In genomic region chr5:101866473-101866872, GRCh38 we compare ENCODE assay signal across 40 cellular contexts.
"Had no signal": no experiment of that assay in that cellular context is flagged by ENCODE, and none has a peak within 500 bp of the region (broad histone marks: within the 10 kb centered on the region; RNA-seq: fewer than 3 reads in every experiment).

No MANE protein-coding gene starts in this region.

- H3K4me3 ChIP-seq: adrenal gland, ascending aorta, body of pancreas, breast epithelium, cardiac muscle cell had no signal

- H3K9me3 Mint-ChIP-seq: activated naive CD4-positive, alpha-beta T cell treated with anti-CD3 and anti-CD28 coated beads, Interleukin-2, amount 10 ng/mL, durations not matched to agents 7 days and 5 days; activated naive CD4-positive, alpha-beta T cell treated with anti-CD3 and anti-CD28 coated beads, Interleukin-2, amount 50 U/mL, for 24 hours; activated naive CD8-positive, alpha-beta T cell treated with anti-CD3 and anti-CD28 coated beads, Interleukin-2, amount 50 U/mL, for 24 hours; activated T-cell treated with anti-CD3 and anti-CD28 coated beads, Interleukin-2, amount 50 U/mL, for 4 hours; activated T-helper 1 cell treated with anti-CD3 and anti-CD28 coated beads, Interleukin-12 subunit alpha, Interleukin-12 subunit beta, Interleukin-2, Interleukin-4 antibody, amounts not matched to agents 30 ng/mL and 10 ng/mL and 1 ng/mL, durations not matched to agents 14 hours and 24 hours and 36 hours; activated T-helper 2 cell treated with anti-CD3 and anti-CD28 coated beads, Interferon-gamma antibody, Interleukin-2, Interleukin-4, amounts not matched to agents 10 μg/mL and 5 μg/mL and 100 μg/mL, durations not matched to agents 14 hours and 24 hours and 36 hours had no signal

- H3K36me3 ChIP-seq: adrenal gland, ascending aorta, brain microvascular endothelial cell, breast epithelium, cardiac muscle cell had no signal

- H3K27ac Mint-ChIP-seq: activated naive CD4-positive, alpha-beta T cell treated with anti-CD3 and anti-CD28 coated beads for 36 hours; activated naive CD4-positive, alpha-beta T cell treated with anti-CD3 and anti-CD28 coated beads, Interleukin-2, amount 10 ng/mL, durations not matched to agents 7 days and 5 days; activated naive CD4-positive, alpha-beta T cell treated with anti-CD3 and anti-CD28 coated beads, Interleukin-2, amount 50 U/mL, for 24 hours; activated naive CD4-positive, alpha-beta T cell treated with anti-CD3 and anti-CD28 coated beads, Interleukin-2, amount 50 U/mL, for 72 hours; activated naive CD8-positive, alpha-beta T cell; activated naive CD8-positive, alpha-beta T cell treated with anti-CD3 and anti-CD28 coated beads for 36 hours; activated naive CD8-positive, alpha-beta T cell treated with anti-CD3 and anti-CD28 coated beads, Interleukin-2, amount 10 ng/mL, durations not matched to agents 7 days and 5 days; activated naive CD8-positive, alpha-beta T cell treated with anti-CD3 and anti-CD28 coated beads, Interleukin-2, amount 50 U/mL, for 24 hours; activated T-cell treated with anti-CD3 and anti-CD28 coated beads, Interleukin-2, amount 50 U/mL, for 24 hours; activated T-cell treated with anti-CD3 and anti-CD28 coated beads, Interleukin-2, amount 50 U/mL, for 72 hours; activated T-helper 1 cell treated with anti-CD3 and anti-CD28 coated beads, Interleukin-12 subunit alpha, Interleukin-12 subunit beta, Interleukin-2, Interleukin-4 antibody, amounts not matched to agents 30 ng/mL and 10 ng/mL and 1 ng/mL, durations not matched to agents 14 hours and 24 hours and 36 hours; activated T-helper 17 cell treated with anti-CD3 and anti-CD28 coated beads, Interleukin-2, amount 50 U/mL, for 72 hours; activated T-helper 2 cell treated with anti-CD3 and anti-CD28 coated beads, Interferon-gamma antibody, Interleukin-2, Interleukin-4, amounts not matched to agents 10 μg/mL and 5 μg/mL and 100 μg/mL, durations not matched to agents 14 hours and 24 hours and 36 hours; brain had no signal

- H3K4me1 Mint-ChIP-seq: activated naive CD4-positive, alpha-beta T cell treated with anti-CD3 and anti-CD28 coated beads, Interleukin-2, amount 10 ng/mL, durations not matched to agents 7 days and 5 days; activated naive CD4-positive, alpha-beta T cell treated with anti-CD3 and anti-CD28 coated beads, Interleukin-2, amount 50 U/mL, for 24 hours; activated naive CD8-positive, alpha-beta T cell treated with anti-CD3 and anti-CD28 coated beads for 36 hours; activated naive CD8-positive, alpha-beta T cell treated with anti-CD3 and anti-CD28 coated beads, Interleukin-2, amount 10 ng/mL, durations not matched to agents 7 days and 5 days; activated naive CD8-positive, alpha-beta T cell treated with anti-CD3 and anti-CD28 coated beads, Interleukin-2, amount 50 U/mL, for 24 hours; activated T-helper 17 cell treated with anti-CD3 and anti-CD28 coated beads, Interleukin-2, amount 50 U/mL, for 72 hours; brain; central memory CD8-positive, alpha-beta T cell had no signal

- H3K4me3 Mint-ChIP-seq: activated naive CD4-positive, alpha-beta T cell treated with anti-CD3 and anti-CD28 coated beads for 36 hours; activated naive CD4-positive, alpha-beta T cell treated with anti-CD3 and anti-CD28 coated beads, Interleukin-2, amount 10 ng/mL, durations not matched to agents 7 days and 5 days; activated naive CD4-positive, alpha-beta T cell treated with anti-CD3 and anti-CD28 coated beads, Interleukin-2, amount 50 U/mL, for 24 hours; activated naive CD8-positive, alpha-beta T cell; activated naive CD8-positive, alpha-beta T cell treated with anti-CD3 and anti-CD28 coated beads for 36 hours; activated naive CD8-positive, alpha-beta T cell treated with anti-CD3 and anti-CD28 coated beads, Interleukin-2, amount 10 ng/mL, durations not matched to agents 7 days and 5 days; activated naive CD8-positive, alpha-beta T cell treated with anti-CD3 and anti-CD28 coated beads, Interleukin-2, amount 50 U/mL, for 24 hours; activated T-cell treated with anti-CD3 and anti-CD28 coated beads, Interleukin-2, amount 50 U/mL, for 24 hours; activated T-cell treated with anti-CD3 and anti-CD28 coated beads, Interleukin-2, amount 50 U/mL, for 4 hours; activated T-cell treated with anti-CD3 and anti-CD28 coated beads, Interleukin-2, amount 50 U/mL, for 72 hours; activated T-helper 1 cell treated with anti-CD3 and anti-CD28 coated beads, Interleukin-12 subunit alpha, Interleukin-12 subunit beta, Interleukin-2, Interleukin-4 antibody, amounts not matched to agents 30 ng/mL and 10 ng/mL and 1 ng/mL, durations not matched to agents 14 hours and 24 hours and 36 hours; activated T-helper 17 cell treated with anti-CD3 and anti-CD28 coated beads, Interleukin-2, amount 50 U/mL, for 72 hours; brain; central memory CD8-positive, alpha-beta T cell had no signal

- H3K27ac ChIP-seq: adrenal gland, ascending aorta, body of pancreas, brain microvascular endothelial cell, breast epithelium, cardiac muscle cell had no signal

- ATAC-seq: activated naive CD4-positive, alpha-beta T cell treated with anti-CD3 and anti-CD28 coated beads, Interleukin-2, amount 50 U/mL, for 72 hours; activated naive CD8-positive, alpha-beta T cell treated with anti-CD3 and anti-CD28 coated beads, Interleukin-2, amount 50 U/mL, for 24 hours; activated T-cell treated with anti-CD3 and anti-CD28 coated beads, Interleukin-2, amount 50 U/mL, for 4 hours; activated T-cell treated with anti-CD3 and anti-CD28 coated beads, Interleukin-2, amount 50 U/mL, for 72 hours; activated T-helper 17 cell treated with anti-CD3 and anti-CD28 coated beads, Interleukin-2, amount 50 U/mL, for 72 hours; body of pancreas had no signal

- FAIRE-seq: astrocyte, bronchial epithelial cell had no signal

- H3K36me3 Mint-ChIP-seq: activated naive CD4-positive, alpha-beta T cell treated with anti-CD3 and anti-CD28 coated beads, Interleukin-2, amount 10 ng/mL, durations not matched to agents 7 days and 5 days; activated naive CD4-positive, alpha-beta T cell treated with anti-CD3 and anti-CD28 coated beads, Interleukin-2, amount 50 U/mL, for 24 hours; activated naive CD4-positive, alpha-beta T cell treated with anti-CD3 and anti-CD28 coated beads, Interleukin-2, amount 50 U/mL, for 72 hours; activated naive CD8-positive, alpha-beta T cell; activated naive CD8-positive, alpha-beta T cell treated with anti-CD3 and anti-CD28 coated beads for 36 hours; activated naive CD8-positive, alpha-beta T cell treated with anti-CD3 and anti-CD28 coated beads, Interleukin-2, amount 10 ng/mL, durations not matched to agents 7 days and 5 days; brain had no signal

- H3K9me3 ChIP-seq: adrenal gland, ascending aorta, body of pancreas, breast epithelium had no signal

- H3K27me3 ChIP-seq: adrenal gland, ascending aorta, body of pancreas, brain microvascular endothelial cell, breast epithelium, cardiac muscle cell had no signal

- H3K27me3 Mint-ChIP-seq: activated naive CD4-positive, alpha-beta T cell treated with anti-CD3 and anti-CD28 coated beads, Interleukin-2, amount 10 ng/mL, durations not matched to agents 7 days and 5 days; activated naive CD4-positive, alpha-beta T cell treated with anti-CD3 and anti-CD28 coated beads, Interleukin-2, amount 50 U/mL, for 24 hours; activated naive CD8-positive, alpha-beta T cell; activated naive CD8-positive, alpha-beta T cell treated with anti-CD3 and anti-CD28 coated beads for 36 hours; activated naive CD8-positive, alpha-beta T cell treated with anti-CD3 and anti-CD28 coated beads, Interleukin-2, amount 10 ng/mL, durations not matched to agents 7 days and 5 days; activated naive CD8-positive, alpha-beta T cell treated with anti-CD3 and anti-CD28 coated beads, Interleukin-2, amount 50 U/mL, for 24 hours; activated T-cell treated with anti-CD3 and anti-CD28 coated beads, Interleukin-2, amount 50 U/mL, for 24 hours; activated T-helper 17 cell treated with anti-CD3 and anti-CD28 coated beads, Interleukin-2, amount 50 U/mL, for 72 hours; brain; central memory CD8-positive, alpha-beta T cell had no signal

- DNase-seq: activated effector memory CD4-positive, alpha-beta T cell treated with anti-CD3 and anti-CD28 coated beads, Interleukin-2, amount 50 U/mL, for 16 hours; activated effector memory CD4-positive, alpha-beta T cell treated with Interleukin-2 at 50 U/mL for 16 hours; activated gamma-delta T cell; activated gamma-delta T cell treated with Interleukin-2 at 50 U/mL for 16 hours; activated naive CD4-positive, alpha-beta T cell; activated naive CD4-positive, alpha-beta T cell treated with anti-CD3 and anti-CD28 coated beads for 36 hours; activated naive CD4-positive, alpha-beta T cell treated with anti-CD3 and anti-CD28 coated beads, Interleukin-2, amount 10 ng/mL, durations not matched to agents 7 days and 5 days; activated naive CD4-positive, alpha-beta T cell treated with anti-CD3 and anti-CD28 coated beads, Interleukin-2, amount 50 U/mL, for 16 hours; activated naive CD4-positive, alpha-beta T cell treated with Interleukin-2 at 50 U/mL for 16 hours; activated naive CD8-positive, alpha-beta T cell treated with anti-CD3 and anti-CD28 coated beads for 36 hours; activated naive CD8-positive, alpha-beta T cell treated with anti-CD3 and anti-CD28 coated beads, Interleukin-2, amount 10 ng/mL, durations not matched to agents 7 days and 5 days; activated naive CD8-positive, alpha-beta T cell treated with anti-CD3 and anti-CD28 coated beads, Interleukin-2, amount 50 U/mL, for 24 hours; activated T-cell treated with anti-CD3 and anti-CD28 coated beads, Interleukin-2, amount 50 U/mL, for 1 hour; activated T-cell treated with anti-CD3 and anti-CD28 coated beads, Interleukin-2, amount 50 U/mL, for 24 hours; activated T-cell treated with anti-CD3 and anti-CD28 coated beads, Interleukin-2, amount 50 U/mL, for 4 hours; activated T-cell treated with anti-CD3 and anti-CD28 coated beads, Interleukin-2, amount 50 U/mL, for 48 hours; activated T-cell treated with anti-CD3 and anti-CD28 coated beads, Interleukin-2, amount 50 U/mL, for 72 hours; adrenal gland; amniotic stem cell; amygdala; anterior cingulate cortex; aorta; body of pancreas; brain microvascular endothelial cell; caudate nucleus; central memory CD4-positive, alpha-beta T cell; cerebellar nuclear complex had no signal

- H3K4me1 ChIP-seq: adrenal gland, ascending aorta, body of pancreas, breast epithelium had no signal
